Comparison of ENCODE assay signal across 7 cellular contexts in the genomic region with DNA sequence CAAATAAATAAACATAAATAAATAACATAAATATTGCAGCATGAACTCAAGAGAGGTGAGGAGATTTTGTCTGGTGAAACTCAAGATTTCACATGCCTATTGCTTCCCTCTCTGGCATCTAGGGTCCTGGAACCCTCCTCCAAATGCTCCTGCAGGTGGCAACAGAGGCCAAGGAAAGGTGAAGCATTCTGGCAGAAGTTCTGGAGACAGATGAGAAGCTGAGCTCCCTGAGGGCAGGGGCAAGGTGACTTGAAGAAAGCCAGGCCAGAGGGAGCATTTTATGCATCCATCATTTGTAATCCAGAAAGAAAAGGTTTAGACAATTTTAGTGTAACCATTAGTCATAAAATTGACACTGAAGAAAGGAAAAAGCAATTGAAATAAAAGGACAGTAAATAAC.
DNase-seq lines count a peak whose midpoint lies in the region; ATAC-seq, FAIRE-seq and TF ChIP-seq lines count a peak whose summit lies in the region.

No MANE protein-coding gene starts in this region.

- H4K20me1 ChIP-seq in HepG2 (ENCODE audit: insufficient read depth, low read length), result no peaks in the 10 kb centered on the region

- TF ChIP-seq CTCF in GM12864 (IDR thresholded peaks at IDR 0.05; ENCODE audit: low read depth, low read length, missing control alignments), result peak; percentile 72
- TF ChIP-seq CTCF in astrocyte of the cerebellum (IDR thresholded peaks at IDR 0.05; ENCODE audit: low read depth, low read length, missing control alignments), result peak; percentile 79
- TF ChIP-seq CTCF in HepG2 (CRISPR knock-in tag; IDR thresholded peaks at IDR 0.05), result peak; percentile 77

- FAIRE-seq in HepG2 (lab: Jason Lieb, UNC), result no peak

- intact Hi-C loops in HepG2 (cut with micrococcal nuclease; ENCODE audit: unreplicated experiment), result loop anchor here (5.0 kb wide), 1 partner anchor 208 kb away; no protein-coding TSS in a partner anchor

- no peak for ATAC-seq in HepG2
- no peak for ATAC-seq in stimulated activated memory B cell treated with anti-CD40 and anti-IgM and Interleukin-4, amounts not matched to agents 10 μg/mL and 1 μg/mL and 100 μg/mL, for 72 hours
- ATAC-seq in HG03520 (IDR thresholded peaks at IDR 0.05; ENCODE audit: unreplicated experiment), result no peak

- H3K79me2 ChIP-seq in HepG2 (ENCODE audit: insufficient read depth, low read length), result no peaks in the 10 kb centered on the region

- no peak overlapping the region for H3K9ac ChIP-seq in HepG2 (ENCODE audit: insufficient read depth, low read depth, low read length)

- POLR2A ChIA-PET in HepG2 (lab: Yijun Ruan, JAX), result no interaction called here

- BruUV-seq in HepG2 (replicated peaks; lab: Mats Ljungman, UMichigan), result no TSS peak

- peaks cover 12% of the 10 kb centered on the region for H3K36me3 Mint-ChIP-seq in stimulated activated memory B cell treated with anti-CD40 and anti-IgM and Interleukin-4, amounts not matched to agents 10 μg/mL and 1 μg/mL and 100 μg/mL, for 72 hours

- TF ChIP-seq EP300 in HepG2 (IDR thresholded peaks at IDR 0.05; ENCODE audit: low read depth in 2 of 2, low read length in 2 of 2) (no peak), HepG2 (CRISPR knock-in tag; IDR thresholded peaks at IDR 0.05; ENCODE audit: borderline replicate concordance) (no peak)

- TF ChIP-seq POLR2A in HepG2 (IDR thresholded peaks at IDR 0.05; ENCODE audit: insufficient read depth in 1 of 2, low read depth in 2 of 2, low read length in 2 of 2), result no peak

- H3K36me3 ChIP-seq in HepG2 (replicated peaks in 1 of 2; ENCODE audit: control insufficient read depth in 1 of 2, insufficient read depth in 2 of 2, low read length in 2 of 2), result no peaks in the 10 kb centered on the region

- no peaks in the 10 kb centered on the region for H3K9me3 Mint-ChIP-seq in stimulated activated memory B cell treated with anti-CD40 and anti-IgM and Interleukin-4, amounts not matched to agents 10 μg/mL and 1 μg/mL and 100 μg/mL, for 72 hours

- in situ Hi-C loops in astrocyte of the cerebellum (cut with HindIII; ENCODE audit: low sequenced_read_pairs) (no loop called here), HepG2 (cut with HindIII; ENCODE audit: extremely low pct_ligation_motif_present, low pct_unique_long_range_greater_than_20kb) (loop anchor here (5.0 to 10.0 kb wide), 3 partner anchors 210 to 613 kb away; no protein-coding TSS in a partner anchor)

- H3K27me3 Mint-ChIP-seq in stimulated activated memory B cell treated with anti-CD40 and anti-IgM and Interleukin-4, amounts not matched to agents 10 μg/mL and 1 μg/mL and 100 μg/mL, for 72 hours, result no peaks in the 10 kb centered on the region

- H3K4me3 Mint-ChIP-seq in stimulated activated memory B cell treated with anti-CD40 and anti-IgM and Interleukin-4, amounts not matched to agents 10 μg/mL and 1 μg/mL and 100 μg/mL, for 72 hours, result no peak overlapping the region

- H3K4me3 ChIP-seq in GM12864 (ENCODE audit: low read depth, low read length) (no peak overlapping the region), astrocyte of the cerebellum (ENCODE audit: low read depth, low read length) (no peak overlapping the region), HepG2 (replicated peaks in 1 of 3; ENCODE audit: insufficient read depth in 1 of 3, low read depth in 2 of 3, low read length in 3 of 3) (no peak overlapping the region)

- TF ChIP-seq RAD21 in HepG2 (CRISPR knock-in tag; IDR thresholded peaks at IDR 0.05), result no peak

- H3K9me3 ChIP-seq in HepG2 (ENCODE audit: low read length), result no peaks in the 10 kb centered on the region

- H3K4me2 ChIP-seq in HepG2 (ENCODE audit: low read depth, low read length), result no peak overlapping the region

- CTCF ChIA-PET in HepG2 (lab: Yijun Ruan, JAX; ENCODE audit: low intra/inter-chr PET ratio, low total read pairs), result interaction anchor here (1.3 to 2.7 kb wide), 2 partner anchors 551 to 609 kb away, joined by 8 to 17 read pairs; no protein-coding TSS in a partner anchor

- H3K27ac Mint-ChIP-seq in stimulated activated memory B cell treated with anti-CD40 and anti-IgM and Interleukin-4, amounts not matched to agents 10 μg/mL and 1 μg/mL and 100 μg/mL, for 72 hours, result peak overlapping the region; percentile 79

- no peak overlapping the region for H2AFZ ChIP-seq in HepG2 (ENCODE audit: low read length)

- no peaks in the 10 kb centered on the region for H3K27me3 ChIP-seq in HepG2 (ENCODE audit: control insufficient read depth in 1 of 2, insufficient read depth in 2 of 2, low read length in 2 of 2)

- H3K4me1 ChIP-seq in HepG2 (ENCODE audit: insufficient read depth, low read length), result peaks cover 22% of the 10 kb centered on the region

- peaks cover 55% of the 10 kb centered on the region for H3K4me1 Mint-ChIP-seq in stimulated activated memory B cell treated with anti-CD40 and anti-IgM and Interleukin-4, amounts not matched to agents 10 μg/mL and 1 μg/mL and 100 μg/mL, for 72 hours

- H3K27ac ChIP-seq in HepG2 (ENCODE audit: extremely low read length, insufficient read depth, low read length), result no peak overlapping the region

- DNase-seq in GM12864 (ENCODE audit: low read depth), result no peak
- peak; percentile 45 for DNase-seq in M059J (ENCODE audit: low read depth)
- peak; percentile 35 for DNase-seq in SKM-1 treated with dmso at 0.1 percent for 144 hours (lab: John Stamatoyannopoulos, UW; ENCODE audit: unreplicated experiment)
- DNase-seq in astrocyte of the cerebellum (ENCODE audit: low read depth), result peak; percentile 63
- DNase-seq in HepG2 (ENCODE audit: low spot score), result peak; percentile 39

TF ChIP-seq in HepG2, 621 proteins besides CTCF, POLR2A, EP300 and RAD21:
- peak; percentile 87 for TF ChIP-seq STAG1 (CRISPR knock-in tag; IDR thresholded peaks at IDR 0.05)
- no peak for TF ChIP-seq ZBTB1 (CRISPR knock-in tag; IDR thresholded peaks at IDR 0.05; ENCODE audit: borderline replicate concordance)
- TF ChIP-seq, protein P1, sequence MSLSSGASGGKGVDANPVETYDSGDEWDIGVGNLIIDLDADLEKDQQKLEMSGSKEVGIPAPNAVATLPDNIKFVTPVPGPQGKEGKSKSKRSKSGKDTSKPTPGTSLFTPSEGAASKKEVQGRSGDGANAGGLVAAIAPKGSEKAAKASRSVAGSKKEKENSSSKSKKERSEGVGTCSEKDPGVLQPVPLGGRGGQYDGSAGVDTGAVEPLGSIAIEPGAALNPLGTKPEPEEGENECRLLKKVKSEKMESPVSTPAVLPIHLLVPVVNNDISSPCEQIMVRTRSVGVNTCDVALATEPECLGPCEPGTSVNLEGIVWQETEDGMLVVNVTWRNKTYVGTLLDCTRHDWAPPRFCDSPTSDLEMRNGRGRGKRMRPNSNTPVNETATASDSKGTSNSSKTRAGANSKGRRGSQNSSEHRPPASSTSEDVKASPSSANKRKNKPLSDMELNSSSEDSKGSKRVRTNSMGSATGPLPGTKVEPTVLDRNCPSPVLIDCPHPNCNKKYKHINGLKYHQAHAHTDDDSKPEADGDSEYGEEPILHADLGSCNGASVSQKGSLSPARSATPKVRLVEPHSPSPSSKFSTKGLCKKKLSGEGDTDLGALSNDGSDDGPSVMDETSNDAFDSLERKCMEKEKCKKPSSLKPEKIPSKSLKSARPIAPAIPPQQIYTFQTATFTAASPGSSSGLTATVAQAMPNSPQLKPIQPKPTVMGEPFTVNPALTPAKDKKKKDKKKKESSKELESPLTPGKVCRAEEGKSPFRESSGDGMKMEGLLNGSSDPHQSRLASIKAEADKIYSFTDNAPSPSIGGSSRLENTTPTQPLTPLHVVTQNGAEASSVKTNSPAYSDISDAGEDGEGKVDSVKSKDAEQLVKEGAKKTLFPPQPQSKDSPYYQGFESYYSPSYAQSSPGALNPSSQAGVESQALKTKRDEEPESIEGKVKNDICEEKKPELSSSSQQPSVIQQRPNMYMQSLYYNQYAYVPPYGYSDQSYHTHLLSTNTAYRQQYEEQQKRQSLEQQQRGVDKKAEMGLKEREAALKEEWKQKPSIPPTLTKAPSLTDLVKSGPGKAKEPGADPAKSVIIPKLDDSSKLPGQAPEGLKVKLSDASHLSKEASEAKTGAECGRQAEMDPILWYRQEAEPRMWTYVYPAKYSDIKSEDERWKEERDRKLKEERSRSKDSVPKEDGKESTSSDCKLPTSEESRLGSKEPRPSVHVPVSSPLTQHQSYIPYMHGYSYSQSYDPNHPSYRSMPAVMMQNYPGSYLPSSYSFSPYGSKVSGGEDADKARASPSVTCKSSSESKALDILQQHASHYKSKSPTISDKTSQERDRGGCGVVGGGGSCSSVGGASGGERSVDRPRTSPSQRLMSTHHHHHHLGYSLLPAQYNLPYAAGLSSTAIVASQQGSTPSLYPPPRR (CRISPR knock-in tag; IDR thresholded peaks at IDR 0.05; ENCODE audit: borderline replicate concordance), result no peak
- TF ChIP-seq SMC3 (IDR thresholded peaks at IDR 0.05; ENCODE audit: low read length), result peak; percentile 70
- no peak for TF ChIP-seq ZNF256 (CRISPR knock-in tag; conservative IDR thresholded peaks at IDR 0.05)
